ENCODE assay signal across 13 cellular contexts in genomic region chr7:158745057-158745715, GRCh38. TPM values are rescaled to one million over a fixed set of nuclear protein-coding genes. Genes with fewer than 3 reads are reported as not detected.
DNase-seq lines count a peak whose midpoint lies in the region; ATAC-seq, FAIRE-seq and TF ChIP-seq lines count a peak whose summit lies in the region.
"Had no signal": no experiment of that assay in that cellular context is flagged by ENCODE, and none has a peak within 500 bp of the region (broad histone marks: within the 10 kb centered on the region; RNA-seq: fewer than 3 reads in every experiment).

No MANE protein-coding gene starts in this region.

- peak overlapping the region; percentile 30 for H3K27ac Mint-ChIP-seq in activated naive CD4-positive, alpha-beta T cell treated with anti-CD3 and anti-CD28 coated beads, Interleukin-2, amount 50 U/mL, for 24 hours
- no peak overlapping the region for H3K27ac Mint-ChIP-seq in activated naive CD4-positive, alpha-beta T cell treated with anti-CD3 and anti-CD28 coated beads, Interleukin-2, amount 10 ng/mL, durations not matched to agents 7 days and 5 days
- peak overlapping the region; percentile 23; the same call in 1 of the 2 replicates for H3K27ac Mint-ChIP-seq in WTC11
- H3K27ac Mint-ChIP-seq: B cell; CD4-positive, alpha-beta T cell had no signal

- CTCF ChIA-PET in activated naive CD4-positive, alpha-beta T cell treated with anti-CD3 and anti-CD28 coated beads, Interleukin-2, amount 10 ng/mL, durations not matched to agents 7 days and 5 days (lab: Charles Lee) = no interaction called here
- CTCF ChIA-PET in WTC11 (lab: Charles Lee) = no interaction called here

- H3K36me3 Mint-ChIP-seq in activated naive CD4-positive, alpha-beta T cell treated with anti-CD3 and anti-CD28 coated beads, Interleukin-2, amount 50 U/mL, for 24 hours = peaks cover 8% of the 10 kb centered on the region
- peaks cover 73% of the 10 kb centered on the region for H3K36me3 Mint-ChIP-seq in activated naive CD4-positive, alpha-beta T cell treated with anti-CD3 and anti-CD28 coated beads, Interleukin-2, amount 10 ng/mL, durations not matched to agents 7 days and 5 days
- H3K36me3 Mint-ChIP-seq in WTC11 = peaks cover 73% of the 10 kb centered on the region

- TF ChIP-seq CTCF in WTC11 (IDR thresholded peaks at IDR 0.05) (no peak), omental fat pad (IDR thresholded peaks at IDR 0.05) (no peak)

- no peak for DNase-seq in activated naive CD4-positive, alpha-beta T cell treated with anti-CD3 and anti-CD28 coated beads, Interleukin-2, amount 10 ng/mL, durations not matched to agents 7 days and 5 days
- DNase-seq in GM19239 (ENCODE audit: insufficient read length, low spot score) (no peak), WTC11 (ENCODE audit: low spot score) (no peak), omental fat pad (ENCODE audit: low spot score) (no peak), amygdala (lab: John Stamatoyannopoulos, UW) (no peak), NCI-H524 (lab: John Stamatoyannopoulos, UW) (no peak)
- DNase-seq: C1 segment of cervical spinal cord; CD4-positive, alpha-beta T cell; DMS79; HCEC 1CT had no signal

- POLR2A ChIA-PET in WTC11 (lab: Charles Lee) = no interaction called here

- no peaks in the 10 kb centered on the region for H3K27me3 Mint-ChIP-seq in activated naive CD4-positive, alpha-beta T cell treated with anti-CD3 and anti-CD28 coated beads, Interleukin-2, amount 50 U/mL, for 24 hours
- no peaks in the 10 kb centered on the region for H3K27me3 Mint-ChIP-seq in activated naive CD4-positive, alpha-beta T cell treated with anti-CD3 and anti-CD28 coated beads, Interleukin-2, amount 10 ng/mL, durations not matched to agents 7 days and 5 days
- no peaks in the 10 kb centered on the region; the same call in 1 of the 2 replicates for H3K27me3 Mint-ChIP-seq in WTC11 (ENCODE audit: low read depth)
- H3K27me3 Mint-ChIP-seq: B cell; CD4-positive, alpha-beta T cell had no signal

- no peak overlapping the region for H3K4me3 Mint-ChIP-seq in activated naive CD4-positive, alpha-beta T cell treated with anti-CD3 and anti-CD28 coated beads, Interleukin-2, amount 50 U/mL, for 24 hours
- H3K4me3 Mint-ChIP-seq in activated naive CD4-positive, alpha-beta T cell treated with anti-CD3 and anti-CD28 coated beads, Interleukin-2, amount 10 ng/mL, durations not matched to agents 7 days and 5 days = no peak overlapping the region
- H3K4me3 Mint-ChIP-seq in WTC11 = no peak overlapping the region
- H3K4me3 Mint-ChIP-seq: B cell; CD4-positive, alpha-beta T cell had no signal

- H3K4me1 Mint-ChIP-seq in activated naive CD4-positive, alpha-beta T cell treated with anti-CD3 and anti-CD28 coated beads, Interleukin-2, amount 50 U/mL, for 24 hours = peaks cover 10% of the 10 kb centered on the region
- no peaks in the 10 kb centered on the region for H3K4me1 Mint-ChIP-seq in activated naive CD4-positive, alpha-beta T cell treated with anti-CD3 and anti-CD28 coated beads, Interleukin-2, amount 10 ng/mL, durations not matched to agents 7 days and 5 days
- H3K4me1 Mint-ChIP-seq in WTC11 = no peaks in the 10 kb centered on the region
- H3K4me1 Mint-ChIP-seq: B cell had no signal

- no peak for ATAC-seq in WTC11
- ATAC-seq in omental fat pad (ENCODE audit: low FRiP score) = peak; percentile 50
- ATAC-seq: GM12878 had no signal

- peak; percentile 26 for FAIRE-seq in GM19239 (lab: Jason Lieb, UNC)
- FAIRE-seq: GM12878 had no signal

- no peaks in the 10 kb centered on the region for H3K9me3 Mint-ChIP-seq in activated naive CD4-positive, alpha-beta T cell treated with anti-CD3 and anti-CD28 coated beads, Interleukin-2, amount 50 U/mL, for 24 hours
- H3K9me3 Mint-ChIP-seq in activated naive CD4-positive, alpha-beta T cell treated with anti-CD3 and anti-CD28 coated beads, Interleukin-2, amount 10 ng/mL, durations not matched to agents 7 days and 5 days = no peaks in the 10 kb centered on the region
- no peaks in the 10 kb centered on the region for H3K9me3 Mint-ChIP-seq in WTC11
- H3K9me3 Mint-ChIP-seq: CD4-positive, alpha-beta T cell had no signal

TF ChIP-seq in WTC11, 78 proteins besides CTCF, POLR2A, EP300 and RAD21:
- TF ChIP-seq E2F1 (CRISPR knock-in tag; IDR thresholded peaks at IDR 0.05) (no peak), MYBL2 (CRISPR knock-in tag; IDR thresholded peaks at IDR 0.05) (no peak), ZNF263 (CRISPR knock-in tag; IDR thresholded peaks at IDR 0.05; ENCODE audit: low read depth) (no peak), USF2 (CRISPR knock-in tag; IDR thresholded peaks at IDR 0.05) (no peak), HMGA2 (CRISPR knock-in tag; IDR thresholded peaks at IDR 0.05) (no peak)

RNA-seq across cellular contexts. Expression of gene NCAPG2, which starts 40.6 kb away (rescaled TPM):
- total RNA-seq in WTC11 (2021) = 96.8 to 111 TPM (median 99.2 TPM) in 3 replicates
- 1 to 10 TPM; 5.0 to 9.4 (median 8.7) TPM for total RNA-seq in omental fat pad
